ENCODE assay signal across 12 cellular contexts in the genomic region with DNA sequence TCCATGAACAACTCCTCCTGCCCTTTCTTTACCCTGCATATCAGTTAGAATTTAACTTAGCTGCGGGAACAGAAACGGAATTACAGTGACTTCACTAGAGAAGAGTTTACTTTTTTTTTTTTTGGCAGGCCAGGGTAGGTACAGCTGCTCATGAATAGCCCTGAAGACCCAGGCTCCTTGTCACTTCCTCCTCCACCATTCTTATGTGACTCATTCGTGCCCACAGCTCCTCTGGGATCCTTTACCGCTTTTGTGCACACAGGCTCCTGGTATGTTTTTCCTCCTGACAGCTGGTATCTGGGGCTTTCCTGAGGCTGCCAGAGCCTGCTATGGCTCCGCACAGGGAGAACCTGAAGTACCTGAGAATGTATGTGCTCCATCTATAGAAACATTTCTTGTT. TPM values are rescaled to one million over a fixed set of nuclear protein-coding genes. Genes with fewer than 3 reads are reported as not detected.
DNase-seq lines count a peak whose midpoint lies in the region; ATAC-seq and TF ChIP-seq lines count a peak whose summit lies in the region.
"Had no signal": no experiment of that assay in that cellular context is flagged by ENCODE, and none has a peak within 500 bp of the region (broad histone marks: within the 10 kb centered on the region; RNA-seq: fewer than 3 reads in every experiment).

No MANE protein-coding gene starts in this region.

- peak overlapping the region; percentile 52; the same call in 1 of the 2 replicates for H2AFZ ChIP-seq in GM23338

- no peaks in the 10 kb centered on the region for H4K20me1 ChIP-seq in GM23338 (replicated peaks; ENCODE audit: insufficient read depth)

- no peaks in the 10 kb centered on the region for H3K79me2 ChIP-seq in GM23338 (replicated peaks; ENCODE audit: insufficient read depth)

- H3K9me3 Mint-ChIP-seq in GM23338, result no peaks in the 10 kb centered on the region
- H3K9me3 Mint-ChIP-seq: type B pancreatic cell had no signal

- H3K27ac ChIP-seq in GM23338 (ENCODE audit: low read depth) (no peak overlapping the region), epithelial cell of prostate (peak overlapping the region; percentile 45), gastroesophageal sphincter (no peak overlapping the region)

- H3K9me2 ChIP-seq in GM23338 (ENCODE audit: insufficient read depth), result no peaks in the 10 kb centered on the region

- peaks cover 6% of the 10 kb centered on the region; the same call in 1 of the 3 replicates for H3K4me1 Mint-ChIP-seq in GM23338

- no peak for TF ChIP-seq EP300 in gastroesophageal sphincter (IDR thresholded peaks at IDR 0.05)

- H3F3A ChIP-seq in GM23338 (replicated peaks; ENCODE audit: low read depth), result no peaks in the 10 kb centered on the region; the same call in 1 of the 2 replicates

- DNase-seq in GM23338 (ENCODE audit: low spot score), result no peak
- peak; percentile 45 for DNase-seq in RKO (ENCODE audit: low spot score)
- DNase-seq in epithelial cell of prostate (ENCODE audit: low read depth, low spot score), result peak; percentile 75
- DNase-seq in posterior cingulate gyrus, result peak in 6 of 10 donors; percentile 27 to 90 (median 64)
- DNase-seq in midbrain (lab: John Stamatoyannopoulos, UW), result no peak
- no peak for DNase-seq in omental fat pad (ENCODE audit: low spot score)
- no peak for DNase-seq in activated CD4-positive, alpha-beta T cell treated with anti-CD3 and anti-CD28 coated beads for 48 hours
- DNase-seq: DMS79, nucleus accumbens had no signal

- H3K36me3 ChIP-seq in GM23338 (ENCODE audit: insufficient read depth) (no peaks in the 10 kb centered on the region), gastroesophageal sphincter (no peaks in the 10 kb centered on the region)

- no peaks in the 10 kb centered on the region for H3K4me1 ChIP-seq in GM23338 (ENCODE audit: insufficient read depth)
- H3K4me1 ChIP-seq in gastroesophageal sphincter, result peaks cover 0 to 5% (median 0%) of the 10 kb centered on the region in 3 donors

- no peak for ATAC-seq in GM23338
- no peak for ATAC-seq in gastroesophageal sphincter
- no peak for ATAC-seq in omental fat pad (ENCODE audit: low FRiP score)
- ATAC-seq: WTC11 had no signal

- no peak overlapping the region for H3K27ac Mint-ChIP-seq in GM23338
- H3K27ac Mint-ChIP-seq: type B pancreatic cell, WTC11 had no signal

- TF ChIP-seq POLR2A in gastroesophageal sphincter (IDR thresholded peaks at IDR 0.05), result no peak

- H3K27me3 Mint-ChIP-seq in GM23338 (ENCODE audit: insufficient read depth, low read depth, poor library complexity), result peaks cover 24% of the 10 kb centered on the region

- intact Hi-C loops in posterior cingulate gyrus (cut with DNase I), result no loop called here

- H3K27me3 ChIP-seq in GM23338 (ENCODE audit: insufficient read depth), result peaks cover 21% of the 10 kb centered on the region
- H3K27me3 ChIP-seq in gastroesophageal sphincter, result peaks cover 73% of the 10 kb centered on the region

- no peak overlapping the region for H3K4me3 Mint-ChIP-seq in GM23338
- H3K4me3 Mint-ChIP-seq: type B pancreatic cell, WTC11 had no signal

- WGBS in gastroesophageal sphincter (ENCODE audit: low coverage in 1 of 2), 2 donors, result 62 to 75% methylated on average over 3 to 5 of the region's 5 CpGs

- H3K4me2 ChIP-seq in GM23338, result no peak overlapping the region

- no peaks in the 10 kb centered on the region for H3K9me3 ChIP-seq in gastroesophageal sphincter

- H3K4me3 ChIP-seq in GM23338 (no peak overlapping the region), gastroesophageal sphincter (no peak overlapping the region)

- no peaks in the 10 kb centered on the region for H3K36me3 Mint-ChIP-seq in GM23338 (ENCODE audit: low read depth)
- H3K36me3 Mint-ChIP-seq: type B pancreatic cell, WTC11 had no signal

- TF ChIP-seq CTCF in GM23338 (conservative IDR thresholded peaks at IDR 0.05; ENCODE audit: low read depth in 2 of 2) (no peak), gastroesophageal sphincter (IDR thresholded peaks at IDR 0.05) (no peak), omental fat pad (IDR thresholded peaks at IDR 0.05) (no peak)

TF ChIP-seq in GM23338, 12 proteins besides CTCF, POLR2A, EP300 and RAD21 (continues in another document):
- TF ChIP-seq STAT1 (IDR thresholded peaks at IDR 0.05; ENCODE audit: unreplicated experiment), result no peak
- TF ChIP-seq ZNF114 (CRISPR knock-in tag; IDR thresholded peaks at IDR 0.05), result no peak
- TF ChIP-seq EZH2 (IDR thresholded peaks at IDR 0.05; ENCODE audit: low read depth, unreplicated experiment), result no peak
- TF ChIP-seq, protein P1, sequence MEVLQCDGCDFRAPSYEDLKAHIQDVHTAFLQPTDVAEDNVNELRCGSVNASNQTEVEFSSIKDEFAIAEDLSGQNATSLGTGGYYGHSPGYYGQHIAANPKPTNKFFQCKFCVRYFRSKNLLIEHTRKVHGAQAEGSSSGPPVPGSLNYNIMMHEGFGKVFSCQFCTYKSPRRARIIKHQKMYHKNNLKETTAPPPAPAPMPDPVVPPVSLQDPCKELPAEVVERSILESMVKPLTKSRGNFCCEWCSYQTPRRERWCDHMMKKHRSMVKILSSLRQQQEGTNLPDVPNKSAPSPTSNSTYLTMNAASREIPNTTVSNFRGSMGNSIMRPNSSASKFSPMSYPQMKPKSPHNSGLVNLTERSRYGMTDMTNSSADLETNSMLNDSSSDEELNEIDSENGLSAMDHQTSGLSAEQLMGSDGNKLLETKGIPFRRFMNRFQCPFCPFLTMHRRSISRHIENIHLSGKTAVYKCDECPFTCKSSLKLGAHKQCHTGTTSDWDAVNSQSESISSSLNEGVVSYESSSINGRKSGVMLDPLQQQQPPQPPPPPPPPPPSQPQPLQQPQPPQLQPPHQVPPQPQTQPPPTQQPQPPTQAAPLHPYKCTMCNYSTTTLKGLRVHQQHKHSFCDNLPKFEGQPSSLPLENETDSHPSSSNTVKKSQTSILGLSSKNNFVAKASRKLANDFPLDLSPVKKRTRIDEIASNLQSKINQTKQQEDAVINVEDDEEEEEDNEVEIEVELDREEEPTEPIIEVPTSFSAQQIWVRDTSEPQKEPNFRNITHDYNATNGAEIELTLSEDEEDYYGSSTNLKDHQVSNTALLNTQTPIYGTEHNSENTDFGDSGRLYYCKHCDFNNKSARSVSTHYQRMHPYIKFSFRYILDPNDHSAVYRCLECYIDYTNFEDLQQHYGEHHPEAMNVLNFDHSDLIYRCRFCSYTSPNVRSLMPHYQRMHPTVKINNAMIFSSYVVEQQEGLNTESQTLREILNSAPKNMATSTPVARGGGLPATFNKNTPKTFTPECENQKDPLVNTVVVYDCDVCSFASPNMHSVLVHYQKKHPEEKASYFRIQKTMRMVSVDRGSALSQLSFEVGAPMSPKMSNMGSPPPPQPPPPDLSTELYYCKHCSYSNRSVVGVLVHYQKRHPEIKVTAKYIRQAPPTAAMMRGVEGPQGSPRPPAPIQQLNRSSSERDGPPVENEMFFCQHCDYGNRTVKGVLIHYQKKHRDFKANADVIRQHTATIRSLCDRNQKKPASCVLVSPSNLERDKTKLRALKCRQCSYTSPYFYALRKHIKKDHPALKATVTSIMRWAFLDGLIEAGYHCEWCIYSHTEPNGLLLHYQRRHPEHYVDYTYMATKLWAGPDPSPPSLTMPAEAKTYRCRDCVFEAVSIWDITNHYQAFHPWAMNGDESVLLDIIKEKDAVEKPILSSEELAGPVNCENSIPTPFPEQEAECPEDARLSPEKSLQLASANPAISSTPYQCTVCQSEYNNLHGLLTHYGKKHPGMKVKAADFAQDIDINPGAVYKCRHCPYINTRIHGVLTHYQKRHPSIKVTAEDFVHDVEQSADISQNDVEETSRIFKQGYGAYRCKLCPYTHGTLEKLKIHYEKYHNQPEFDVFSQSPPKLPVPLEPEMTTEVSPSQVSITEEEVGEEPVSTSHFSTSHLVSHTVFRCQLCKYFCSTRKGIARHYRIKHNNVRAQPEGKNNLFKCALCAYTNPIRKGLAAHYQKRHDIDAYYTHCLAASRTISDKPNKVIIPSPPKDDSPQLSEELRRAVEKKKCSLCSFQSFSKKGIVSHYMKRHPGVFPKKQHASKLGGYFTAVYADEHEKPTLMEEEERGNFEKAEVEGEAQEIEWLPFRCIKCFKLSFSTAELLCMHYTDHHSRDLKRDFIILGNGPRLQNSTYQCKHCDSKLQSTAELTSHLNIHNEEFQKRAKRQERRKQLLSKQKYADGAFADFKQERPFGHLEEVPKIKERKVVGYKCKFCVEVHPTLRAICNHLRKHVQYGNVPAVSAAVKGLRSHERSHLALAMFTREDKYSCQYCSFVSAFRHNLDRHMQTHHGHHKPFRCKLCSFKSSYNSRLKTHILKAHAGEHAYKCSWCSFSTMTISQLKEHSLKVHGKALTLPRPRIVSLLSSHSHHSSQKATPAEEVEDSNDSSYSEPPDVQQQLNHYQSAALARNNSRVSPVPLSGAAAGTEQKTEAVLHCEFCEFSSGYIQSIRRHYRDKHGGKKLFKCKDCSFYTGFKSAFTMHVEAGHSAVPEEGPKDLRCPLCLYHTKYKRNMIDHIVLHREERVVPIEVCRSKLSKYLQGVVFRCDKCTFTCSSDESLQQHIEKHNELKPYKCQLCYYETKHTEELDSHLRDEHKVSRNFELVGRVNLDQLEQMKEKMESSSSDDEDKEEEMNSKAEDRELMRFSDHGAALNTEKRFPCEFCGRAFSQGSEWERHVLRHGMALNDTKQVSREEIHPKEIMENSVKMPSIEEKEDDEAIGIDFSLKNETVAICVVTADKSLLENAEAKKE (CRISPR knock-in tag; IDR thresholded peaks at IDR 0.05), result no peak
- no peak for TF ChIP-seq CREB1 (CRISPR knock-in tag; IDR thresholded peaks at IDR 0.05; ENCODE audit: low read depth)
- no peak for TF ChIP-seq JUNB (IDR thresholded peaks at IDR 0.05; ENCODE audit: unreplicated experiment)

RNA-seq across cellular contexts. Expression of a gene that starts 3.9 kb away (rescaled TPM):
- total RNA-seq in GM23338 (2014; rRNA removed; shearing (Covaris generic)), result 0.97 and 3.2 TPM in 2 replicates
- 0.30 and 0.37 TPM in 2 replicates for polyA plus RNA-seq in GM23338 (2016; fragmentation: Nextera tagmentation; extraction: Ambion mirVana)
- total RNA-seq in gastroesophageal sphincter (not detected), omental fat pad (under 1 TPM in 3 of 4 donors, not detected in 1; 0.47 to 0.60 (median 0.56) TPM)

RNA-seq across cellular contexts. Expression of a gene that starts 10.2 kb away (rescaled TPM):
- not detected in 2 replicates for total RNA-seq in GM23338 (2014; rRNA removed; shearing (Covaris generic))
- not detected in 2 replicates for polyA plus RNA-seq in GM23338 (2016; fragmentation: Nextera tagmentation; extraction: Ambion mirVana)
- total RNA-seq in gastroesophageal sphincter (not detected), omental fat pad (not detected)
- total RNA-seq: WTC11 had no signal

RNA-seq across cellular contexts. Expression of a gene that starts 19.5 kb away (rescaled TPM):
- total RNA-seq in GM23338 (2014; rRNA removed; shearing (Covaris generic)), result not detected in 2 replicates
- not detected in 2 replicates for polyA plus RNA-seq in GM23338 (2016; fragmentation: Nextera tagmentation; extraction: Ambion mirVana)
- total RNA-seq in gastroesophageal sphincter (not detected), omental fat pad (not detected)
- total RNA-seq: WTC11 had no signal

Comparison
In these comparisons a context has a peak if more than half of its experiments do, and no peak if none do; other contexts are left out.
1. DNase-seq: peak in RKO (single experiment), epithelial cell of prostate (single experiment) and posterior cingulate gyrus (6 of 10); none in GM23338 (single experiment), midbrain (single experiment), omental fat pad (single experiment) and activated CD4-positive, alpha-beta T cell treated with anti-CD3 and anti-CD28 coated beads for 48 hours (single experiment).